In the genomic region with DNA sequence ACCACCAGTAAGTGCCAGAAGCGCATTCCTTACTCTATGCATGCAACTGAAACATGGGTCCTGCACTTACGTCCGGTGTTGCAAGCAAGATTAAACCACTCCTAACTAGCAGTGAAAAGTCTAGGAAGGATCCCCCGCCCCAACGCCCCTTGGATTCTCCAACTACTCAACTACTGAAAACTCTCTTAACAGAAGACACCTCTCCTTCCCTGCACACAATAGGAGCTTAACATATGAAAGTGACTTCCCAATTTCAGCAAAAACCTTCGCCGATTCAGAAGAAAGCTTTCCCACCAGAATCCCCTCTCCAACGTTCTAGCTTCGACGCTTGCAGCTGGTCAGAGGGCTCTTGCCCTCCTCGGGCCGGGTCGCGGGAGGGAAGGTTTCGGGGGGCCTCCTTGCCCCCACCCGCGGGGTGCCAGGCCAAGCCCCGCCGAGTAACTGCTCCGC, we compare ENCODE assay signal across 8 cellular contexts. TPM values are rescaled to one million over a fixed set of nuclear protein-coding genes. Genes with fewer than 3 reads are reported as not detected.
DNase-seq lines count a peak whose midpoint lies in the region; ATAC-seq and TF ChIP-seq lines count a peak whose summit lies in the region.

No MANE protein-coding gene starts in this region.

- H3K36me3 ChIP-seq in BJ (ENCODE audit: control insufficient read depth, insufficient read depth, low read length) (peaks cover 2% of the 10 kb centered on the region; the same call in 1 of the 2 replicates), H7 (replicated peaks; ENCODE audit: control insufficient read depth, insufficient read depth, low read length) (peaks cover 6% of the 10 kb centered on the region), SK-N-SH (replicated peaks in 1 of 2; ENCODE audit: control insufficient read depth in 1 of 2, insufficient read depth in 2 of 2, low read length in 1 of 2) (peaks cover 20 to 31% of the 10 kb centered on the region in 2 experiments), muscle layer of duodenum (ENCODE audit: control insufficient read depth in 1 of 2, insufficient read depth in 2 of 2, low read length in 2 of 2) (peaks cover 20% of the 10 kb centered on the region in 2 donors)

- no peaks in the 10 kb centered on the region for H3K27me3 Mint-ChIP-seq in effector memory CD8-positive, alpha-beta T cell

- H2AFZ ChIP-seq in SK-N-SH (ENCODE audit: low read depth): peak overlapping the region; percentile 82; the same call in 1 of the 2 replicates

- ATAC-seq in effector memory CD8-positive, alpha-beta T cell (replicated peaks): no peak
- ATAC-seq in HG03439 (IDR thresholded peaks at IDR 0.05; ENCODE audit: unreplicated experiment) (no peak), GM21423 (IDR thresholded peaks at IDR 0.05; ENCODE audit: unreplicated experiment) (no peak), HG03139 (IDR thresholded peaks at IDR 0.05; ENCODE audit: unreplicated experiment) (no peak)

- H3K27me3 ChIP-seq in BJ (ENCODE audit: control insufficient read depth, insufficient read depth, low read length) (no peaks in the 10 kb centered on the region), H7 (ENCODE audit: control insufficient read depth, insufficient read depth, low read length) (no peaks in the 10 kb centered on the region), SK-N-SH (ENCODE audit: insufficient read depth) (no peaks in the 10 kb centered on the region), muscle layer of duodenum (ENCODE audit: low read depth, low read length) (no peaks in the 10 kb centered on the region)

- no peaks in the 10 kb centered on the region for H3K9me3 ChIP-seq in SK-N-SH
- no peaks in the 10 kb centered on the region for H3K9me3 ChIP-seq in muscle layer of duodenum (ENCODE audit: control insufficient read depth in 1 of 2, low read length in 2 of 2)

- DNase-seq in BJ (ENCODE audit: low read depth) (no peak), H7 (peak; percentile 53), SK-N-SH (peak; percentile 47)
- no peak for DNase-seq in effector memory CD8-positive, alpha-beta T cell

- H3K9ac ChIP-seq in SK-N-SH: peak overlapping the region; percentile 98

- no peaks in the 10 kb centered on the region for H3K9me3 Mint-ChIP-seq in effector memory CD8-positive, alpha-beta T cell

- WGBS in SK-N-SH (ENCODE audit: low lambda C conversion rate): 4% methylated on average over 14 of the region's 20 CpGs

- H3K9me2 ChIP-seq in SK-N-SH: no peaks in the 10 kb centered on the region

- peak overlapping the region; percentile 93 for H3K4me3 ChIP-seq in BJ (ENCODE audit: low read depth, low read length)
- peak overlapping the region; percentile 87 for H3K4me3 ChIP-seq in H7 (ENCODE audit: insufficient read depth, low read depth, low read length)
- H3K4me3 ChIP-seq in SK-N-SH (ENCODE audit: low read depth in 2 of 2, low read length in 1 of 2): peak overlapping the region; percentile 76 to 94
- H3K4me3 ChIP-seq in muscle layer of duodenum (ENCODE audit: low read depth in 1 of 2, low read length in 2 of 2): peak overlapping the region; percentile 89 to 95

- peaks cover 23 to 39% of the 10 kb centered on the region in 2 donors for H3K4me1 Mint-ChIP-seq in effector memory CD8-positive, alpha-beta T cell (ENCODE audit: low read depth in 2 of 2)

- TF ChIP-seq CTCF in BJ (IDR thresholded peaks at IDR 0.05; ENCODE audit: insufficient read depth, low read depth, low read length) (no peak), SK-N-SH (IDR thresholded peaks at IDR 0.05) (no peak)

- H3K4me2 ChIP-seq in SK-N-SH: peak overlapping the region; percentile 81

- H4K20me1 ChIP-seq in SK-N-SH (ENCODE audit: insufficient read depth): peaks cover 4% of the 10 kb centered on the region; the same call in 1 of the 2 replicates

- no peak for TF ChIP-seq RAD21 in SK-N-SH (IDR thresholded peaks at IDR 0.05; ENCODE audit: low read length)

- peaks cover 32% of the 10 kb centered on the region for H3K36me3 Mint-ChIP-seq in effector memory CD8-positive, alpha-beta T cell (ENCODE audit: insufficient read depth)

- no peak for TF ChIP-seq EP300 in SK-N-SH (IDR thresholded peaks at IDR 0.05; ENCODE audit: borderline replicate concordance in 1 of 2, low read depth in 1 of 2, low read length in 1 of 2)

- H3K27ac Mint-ChIP-seq in effector memory CD8-positive, alpha-beta T cell: peak overlapping the region; percentile 97 to 99

- peak overlapping the region; percentile 94 to 96 for H3K27ac ChIP-seq in SK-N-SH (ENCODE audit: low read depth in 2 of 2, low read length in 1 of 2)
- peak overlapping the region; percentile 95 for H3K27ac ChIP-seq in muscle layer of duodenum (ENCODE audit: low read length)

- POLR2A ChIA-PET in BJ (lab: Charles Lee) (interaction anchor here (1.0 to 1.2 kb wide), 3 partner anchors 10 to 29 kb away, joined by 3 read pairs; no protein-coding TSS in a partner anchor), SK-N-SH (lab: Yijun Ruan, JAX) (interaction anchor here (1.0 to 1.9 kb wide), 5 partner anchors 11 to 176 kb away, joined by 4 to 7 read pairs (median 5); partner anchors contain the start of gene SFT2D3)

- peaks cover 0 to 10% of the 10 kb centered on the region in 2 experiments; a peak in 2 of 4 replicates for H3K4me1 ChIP-seq in SK-N-SH (ENCODE audit: control insufficient read depth in 1 of 2, insufficient read depth in 2 of 2, low read depth in 1 of 2, low read length in 1 of 2)
- peaks cover 0 to 20% of the 10 kb centered on the region in 2 donors for H3K4me1 ChIP-seq in muscle layer of duodenum (ENCODE audit: control insufficient read depth in 1 of 2, insufficient read depth in 2 of 2, low read length in 2 of 2)

- CTCF ChIA-PET in BJ (lab: Yijun Ruan, JAX) (interaction anchor here (1.0 to 1.2 kb wide), 4 partner anchors 12 to 350 kb away, joined by 3 to 4 read pairs (median 4); no protein-coding TSS in a partner anchor), SK-N-SH (lab: Yijun Ruan, JAX) (interaction anchor here (1.2 to 1.4 kb wide), 4 partner anchors 13 to 170 kb away, joined by 3 to 10 read pairs (median 6); partner anchors contain the start of gene LIMS2)

- H3K79me2 ChIP-seq in SK-N-SH (ENCODE audit: insufficient read depth): peaks cover 55% of the 10 kb centered on the region

- H3F3A ChIP-seq in SK-N-SH (replicated peaks; ENCODE audit: insufficient read depth): no peaks in the 10 kb centered on the region

- H3K4me3 Mint-ChIP-seq in effector memory CD8-positive, alpha-beta T cell: peak overlapping the region; percentile 93 to 94

TF ChIP-seq in SK-N-SH, 30 proteins besides CTCF, POLR2A, EP300 and RAD21:
- TF ChIP-seq NFIC (IDR thresholded peaks at IDR 0.05; ENCODE audit: borderline replicate concordance) (no peak), SIN3A (IDR thresholded peaks at IDR 0.05; ENCODE audit: borderline replicate concordance, low read depth, low read length) (no peak), MXI1 (IDR thresholded peaks at IDR 0.05; ENCODE audit: low read depth, low read length) (peak; percentile 38; the same call in 1 of the 2 replicates), TAF1 (IDR thresholded peaks at IDR 0.05; ENCODE audit: borderline replicate concordance, low read depth, low read length) (no peak)
- TF ChIP-seq, protein P1, sequence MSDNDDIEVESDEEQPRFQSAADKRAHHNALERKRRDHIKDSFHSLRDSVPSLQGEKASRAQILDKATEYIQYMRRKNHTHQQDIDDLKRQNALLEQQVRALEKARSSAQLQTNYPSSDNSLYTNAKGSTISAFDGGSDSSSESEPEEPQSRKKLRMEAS (IDR thresholded peaks at IDR 0.05; ENCODE audit: low read depth): 0 out of 2 replicates have a peak, but pooled peaks have one; percentile 2

RNA-seq across cellular contexts. Expression of gene IWS1, which starts 0.6 kb away (rescaled TPM):
- 23.9 and 33.8 TPM in 2 replicates for polyA plus RNA-seq in BJ (2011; rRNA removed)
- polyA minus RNA-seq in BJ (2011; rRNA and poly(A)+ RNA removed): 10.0 TPM in 2 replicates
- 66.4 and 85.8 TPM in 2 replicates for total RNA-seq in H7 (2014; rRNA removed; shearing (Covaris generic))
- 24.6 and 30.0 TPM in 2 replicates for polyA plus RNA-seq in SK-N-SH (2012; rRNA removed)
- 30.0 and 35.8 TPM in 2 replicates for polyA plus RNA-seq in SK-N-SH (2012; cell fraction: cytosol; rRNA removed)
- polyA plus RNA-seq in SK-N-SH (2012; cell fraction: nucleus; rRNA removed): 19.8 and 27.7 TPM in 2 replicates

RNA-seq across cellular contexts. Expression of gene MYO7B, which starts 9.8 kb away (rescaled TPM):
- polyA plus RNA-seq in BJ (2011; rRNA removed): 0.07 and 0.36 TPM in 2 replicates
- 0.19 and 0.31 TPM in 2 replicates for polyA minus RNA-seq in BJ (2011; rRNA and poly(A)+ RNA removed)
- total RNA-seq in H7 (2014; rRNA removed; shearing (Covaris generic)): not detected in 2 replicates
- polyA plus RNA-seq in SK-N-SH (2012; rRNA removed): 0.06 and 0.08 TPM in 2 replicates
- polyA plus RNA-seq in SK-N-SH (2012; cell fraction: cytosol; rRNA removed): 0.03 and 0.05 TPM in 2 replicates
- polyA plus RNA-seq in SK-N-SH (2012; cell fraction: nucleus; rRNA removed): 0.29 and 0.42 TPM in 2 replicates

Comparison
In these comparisons a context has a peak if more than half of its experiments do, and no peak if none do; other contexts are left out.
1. DNase-seq: peak in H7 (single experiment) and SK-N-SH (single experiment); none in BJ (single experiment) and effector memory CD8-positive, alpha-beta T cell (0 of 3).
2. Peak in every context shown above with its lines, with median percentiles within 50 percentile points of each other: H3K4me3 ChIP-seq.